ENCODE assay signal across 27 cellular contexts in genomic region chr22:46389081-46389480, GRCh38. TPM values are rescaled to one million over a fixed set of nuclear protein-coding genes. Genes with fewer than 3 reads are reported as not detected.
DNase-seq lines count a peak whose midpoint lies in the region; ATAC-seq, FAIRE-seq and TF ChIP-seq lines count a peak whose summit lies in the region.
"Had no signal": no experiment of that assay in that cellular context is flagged by ENCODE, and none has a peak within 500 bp of the region (broad histone marks: within the 10 kb centered on the region; RNA-seq: fewer than 3 reads in every experiment).

No MANE protein-coding gene starts in this region.

- CTCF ChIA-PET in activated CD4-positive, alpha-beta memory T cell treated with anti-CD3 and anti-CD28 coated beads for 36 hours (lab: Charles Lee): no interaction called here

- TF ChIP-seq CTCF in chondrocyte (IDR thresholded peaks at IDR 0.05) (no peak), kidney (IDR thresholded peaks at IDR 0.05; ENCODE audit: borderline replicate concordance, extremely low read depth, insufficient read depth) (no peak)

- H3K9me3 Mint-ChIP-seq in chondrocyte (ENCODE audit: low read depth): no peaks in the 10 kb centered on the region
- H3K9me3 Mint-ChIP-seq in activated CD4-positive, alpha-beta memory T cell treated with anti-CD3 and anti-CD28 coated beads for 36 hours: no peaks in the 10 kb centered on the region
- H3K9me3 Mint-ChIP-seq: CD14-positive monocyte; CD4-positive, alpha-beta memory T cell; CD4-positive, CD25-positive, alpha-beta regulatory T cell; CD8-positive, alpha-beta memory T cell had no signal

- peaks cover 17% of the 10 kb centered on the region for H3K4me1 Mint-ChIP-seq in chondrocyte (ENCODE audit: low read depth)
- peaks cover 5% of the 10 kb centered on the region for H3K4me1 Mint-ChIP-seq in activated CD4-positive, alpha-beta memory T cell treated with anti-CD3 and anti-CD28 coated beads for 36 hours (ENCODE audit: low read depth)
- H3K4me1 Mint-ChIP-seq: CD14-positive monocyte had no signal

- peaks cover 0 to 4% of the 10 kb centered on the region in 2 donors for H3K4me1 ChIP-seq in kidney (ENCODE audit: control insufficient read depth in 1 of 2, insufficient read depth in 1 of 2, low read depth in 1 of 2, low read length in 2 of 2)
- H3K4me1 ChIP-seq: BE2C, BLaER1 had no signal

- H3K27ac ChIP-seq in kidney (ENCODE audit: low read depth in 2 of 2, low read length in 2 of 2): no peak overlapping the region
- H3K27ac ChIP-seq: BLaER1 had no signal

- H3K4me3 ChIP-seq in kidney (ENCODE audit: low read length in 2 of 2): no peak overlapping the region
- H3K4me3 ChIP-seq: BLaER1 had no signal

- no peaks in the 10 kb centered on the region for H3K9me3 ChIP-seq in kidney (ENCODE audit: control insufficient read depth in 1 of 2, low read length in 2 of 2)
- H3K9me3 ChIP-seq: BE2C, BLaER1 had no signal

- H3K9ac ChIP-seq in kidney (ENCODE audit: low read length in 2 of 2): no peak overlapping the region
- H3K9ac ChIP-seq: BLaER1 had no signal

- intact Hi-C loops in kidney (cut with DNase I): no loop called here
- intact Hi-C loops in activated CD4-positive, alpha-beta memory T cell treated with anti-CD3 and anti-CD28 coated beads for 36 hours (cut with micrococcal nuclease): no loop called here

- H3K27me3 Mint-ChIP-seq in chondrocyte (ENCODE audit: low read depth): no peaks in the 10 kb centered on the region
- H3K27me3 Mint-ChIP-seq in activated CD4-positive, alpha-beta memory T cell treated with anti-CD3 and anti-CD28 coated beads for 36 hours: peaks cover 3% of the 10 kb centered on the region
- H3K27me3 Mint-ChIP-seq: CD4-positive, CD25-positive, alpha-beta regulatory T cell had no signal

- H3K4me3 Mint-ChIP-seq in chondrocyte (ENCODE audit: unreplicated experiment): no peak overlapping the region
- no peak overlapping the region for H3K4me3 Mint-ChIP-seq in activated CD4-positive, alpha-beta memory T cell treated with anti-CD3 and anti-CD28 coated beads for 36 hours
- H3K4me3 Mint-ChIP-seq: CD14-positive monocyte; CD4-positive, alpha-beta memory T cell; CD4-positive, CD25-positive, alpha-beta regulatory T cell had no signal

- peaks cover 2 to 3% of the 10 kb centered on the region in 2 donors for H3K36me3 ChIP-seq in kidney (ENCODE audit: control insufficient read depth in 1 of 2, insufficient read depth in 2 of 2, low read length in 2 of 2)
- H3K36me3 ChIP-seq: BE2C, BLaER1 had no signal

- DNase-seq in SHP77 treated with DMSO at 0.1 percent for 48 hours (lab: John Stamatoyannopoulos, UW) (peak; percentile 37), chondrocyte (ENCODE audit: low spot score) (peak; percentile 91), kidney (peak; percentile 63), NCI-H526 treated with DMSO at 0.1 percent for 48 hours (lab: John Stamatoyannopoulos, UW) (no peak), NCI-H748 (lab: John Stamatoyannopoulos, UW; ENCODE audit: unreplicated experiment) (no peak)
- no peak for DNase-seq in activated CD4-positive, alpha-beta memory T cell treated with anti-CD3 and anti-CD28 coated beads for 36 hours
- DNase-seq: 8988T; ACHN; BE2C; C1 segment of cervical spinal cord; CD4-positive, CD25-positive, alpha-beta regulatory T cell; CD8-positive, alpha-beta memory T cell; COR-L47; DMS 273 treated with DMSO at 0.1 percent for 48 hours; DMS153; DMS53; DMS79; DND-41; EL; GDM1 had no signal

- H3K27ac Mint-ChIP-seq in chondrocyte (ENCODE audit: unreplicated experiment): no peak overlapping the region
- no peak overlapping the region for H3K27ac Mint-ChIP-seq in activated CD4-positive, alpha-beta memory T cell treated with anti-CD3 and anti-CD28 coated beads for 36 hours
- H3K27ac Mint-ChIP-seq: CD14-positive monocyte; CD4-positive, CD25-positive, alpha-beta regulatory T cell had no signal

- FAIRE-seq in kidney (lab: Jason Lieb, UNC): no peak
- FAIRE-seq: A204.1, GM12891, GM19239 had no signal

- POLR2A ChIA-PET in activated CD4-positive, alpha-beta memory T cell treated with anti-CD3 and anti-CD28 coated beads for 36 hours (lab: Charles Lee): no interaction called here

- H3K36me3 Mint-ChIP-seq in chondrocyte (ENCODE audit: low read depth): peaks cover 4% of the 10 kb centered on the region
- no peaks in the 10 kb centered on the region for H3K36me3 Mint-ChIP-seq in activated CD4-positive, alpha-beta memory T cell treated with anti-CD3 and anti-CD28 coated beads for 36 hours
- H3K36me3 Mint-ChIP-seq: CD14-positive monocyte; CD4-positive, alpha-beta memory T cell; CD4-positive, CD25-positive, alpha-beta regulatory T cell; CD8-positive, alpha-beta memory T cell had no signal

- no peak for ATAC-seq in HG03469 (IDR thresholded peaks at IDR 0.05; ENCODE audit: unreplicated experiment)

RNA-seq across cellular contexts. Expression of gene TRMU, which starts 53.6 kb away (rescaled TPM):
- total RNA-seq in chondrocyte (26.5 to 39.2 TPM (median 27.3 TPM) in 3 replicates), kidney (40.5 TPM)
- polyA plus RNA-seq in kidney (ENCODE audit: insufficient read depth, low read depth, low replicate concordance): 41.1 TPM
- 10 to 100 TPM; 61.3 to 63.2 TPM for total RNA-seq in activated CD4-positive, alpha-beta memory T cell treated with anti-CD3 and anti-CD28 coated beads for 36 hours

Comparison
In these comparisons a context has a peak if more than half of its experiments do, and no peak if none do; other contexts are left out.
1. DNase-seq: peak in SHP77 treated with DMSO at 0.1 percent for 48 hours (single experiment), chondrocyte (single experiment) and kidney (single experiment); none in NCI-H526 treated with DMSO at 0.1 percent for 48 hours (single experiment), NCI-H748 (single experiment) and activated CD4-positive, alpha-beta memory T cell treated with anti-CD3 and anti-CD28 coated beads for 36 hours (single experiment).